9 cellular contexts compared by ENCODE assay signal in genomic region chr3:127754411-127755304, GRCh38.
DNase-seq lines count a peak whose midpoint lies in the region; ATAC-seq, FAIRE-seq and TF ChIP-seq lines count a peak whose summit lies in the region.
"Had no signal": no experiment of that assay in that cellular context is flagged by ENCODE, and none has a peak within 500 bp of the region (broad histone marks: within the 10 kb centered on the region; RNA-seq: fewer than 3 reads in every experiment).

No MANE protein-coding gene starts in this region.

- no peaks in the 10 kb centered on the region for H3K9me3 Mint-ChIP-seq in stimulated activated naive CD8-positive, alpha-beta T cell treated with anti-CD3 and anti-CD28 coated beads, Interleukin-15, Interleukin-2, amounts not matched to agents 100 ng/mL and 50 ng/mL, for 24 hours

- peaks cover 0 to 4% of the 10 kb centered on the region in 2 donors for H3K4me1 ChIP-seq in kidney (ENCODE audit: control insufficient read depth in 1 of 2, insufficient read depth in 1 of 2, low read depth in 1 of 2, low read length in 2 of 2)

- H3K9ac ChIP-seq in kidney (ENCODE audit: low read length in 2 of 2): no peak overlapping the region

- no peak overlapping the region for H3K4me3 ChIP-seq in kidney (ENCODE audit: low read length in 2 of 2)

- H3K36me3 ChIP-seq in kidney (ENCODE audit: control insufficient read depth in 1 of 2, insufficient read depth in 2 of 2, low read length in 2 of 2): no peaks in the 10 kb centered on the region

- no peak for TF ChIP-seq CTCF in kidney (IDR thresholded peaks at IDR 0.05; ENCODE audit: borderline replicate concordance, extremely low read depth, insufficient read depth)

- H3K4me1 Mint-ChIP-seq in stimulated activated naive CD8-positive, alpha-beta T cell treated with anti-CD3 and anti-CD28 coated beads, Interleukin-15, Interleukin-2, amounts not matched to agents 100 ng/mL and 50 ng/mL, for 24 hours (ENCODE audit: low read depth): peaks cover 45% of the 10 kb centered on the region

- H3K27ac ChIP-seq in kidney (ENCODE audit: low read depth in 2 of 2, low read length in 2 of 2): no peak overlapping the region

- peaks cover 5% of the 10 kb centered on the region for H3K27me3 Mint-ChIP-seq in stimulated activated naive CD8-positive, alpha-beta T cell treated with anti-CD3 and anti-CD28 coated beads, Interleukin-15, Interleukin-2, amounts not matched to agents 100 ng/mL and 50 ng/mL, for 24 hours

- peak overlapping the region; percentile 43 for H3K4me3 Mint-ChIP-seq in stimulated activated naive CD8-positive, alpha-beta T cell treated with anti-CD3 and anti-CD28 coated beads, Interleukin-15, Interleukin-2, amounts not matched to agents 100 ng/mL and 50 ng/mL, for 24 hours

- intact Hi-C loops in kidney (cut with DNase I): no loop called here

- no peaks in the 10 kb centered on the region for H3K36me3 Mint-ChIP-seq in stimulated activated naive CD8-positive, alpha-beta T cell treated with anti-CD3 and anti-CD28 coated beads, Interleukin-15, Interleukin-2, amounts not matched to agents 100 ng/mL and 50 ng/mL, for 24 hours (ENCODE audit: low read depth)

- H3K27ac Mint-ChIP-seq in stimulated activated naive CD8-positive, alpha-beta T cell treated with anti-CD3 and anti-CD28 coated beads, Interleukin-15, Interleukin-2, amounts not matched to agents 100 ng/mL and 50 ng/mL, for 24 hours: peak overlapping the region; percentile 12

- DNase-seq in activated T-cell treated with anti-CD3 and anti-CD28 coated beads for 24 hours (ENCODE audit: low read depth): peak; percentile 23
- DNase-seq in activated T-cell treated with anti-CD3 and anti-CD28 coated beads, Interleukin-2, amount 50 U/mL, for 1 hour: no peak
- peak; percentile 89 for DNase-seq in MV-4-11 (lab: John Stamatoyannopoulos, UW)
- peak; percentile 63 for DNase-seq in kidney
- DNase-seq in DMS79 treated with DMSO at 0.1 percent for 48 hours (lab: John Stamatoyannopoulos, UW): no peak

- ATAC-seq in HG03565 (IDR thresholded peaks at IDR 0.05; ENCODE audit: unreplicated experiment) (no peak), GM19324 (IDR thresholded peaks at IDR 0.05; ENCODE audit: low FRiP score, unreplicated experiment) (no peak)

- H3K9me3 ChIP-seq in kidney (ENCODE audit: control insufficient read depth in 1 of 2, low read length in 2 of 2): no peaks in the 10 kb centered on the region

- FAIRE-seq in kidney (lab: Jason Lieb, UNC): no peak
- FAIRE-seq: H54 had no signal

Comparison
In these comparisons a context has a peak if more than half of its experiments do, and no peak if none do; other contexts are left out.
1. DNase-seq: peak in activated T-cell treated with anti-CD3 and anti-CD28 coated beads for 24 hours (single experiment), MV-4-11 (single experiment) and kidney (single experiment); none in activated T-cell treated with anti-CD3 and anti-CD28 coated beads, Interleukin-2, amount 50 U/mL, for 1 hour (single experiment) and DMS79 treated with DMSO at 0.1 percent for 48 hours (single experiment).